In the genomic region with DNA sequence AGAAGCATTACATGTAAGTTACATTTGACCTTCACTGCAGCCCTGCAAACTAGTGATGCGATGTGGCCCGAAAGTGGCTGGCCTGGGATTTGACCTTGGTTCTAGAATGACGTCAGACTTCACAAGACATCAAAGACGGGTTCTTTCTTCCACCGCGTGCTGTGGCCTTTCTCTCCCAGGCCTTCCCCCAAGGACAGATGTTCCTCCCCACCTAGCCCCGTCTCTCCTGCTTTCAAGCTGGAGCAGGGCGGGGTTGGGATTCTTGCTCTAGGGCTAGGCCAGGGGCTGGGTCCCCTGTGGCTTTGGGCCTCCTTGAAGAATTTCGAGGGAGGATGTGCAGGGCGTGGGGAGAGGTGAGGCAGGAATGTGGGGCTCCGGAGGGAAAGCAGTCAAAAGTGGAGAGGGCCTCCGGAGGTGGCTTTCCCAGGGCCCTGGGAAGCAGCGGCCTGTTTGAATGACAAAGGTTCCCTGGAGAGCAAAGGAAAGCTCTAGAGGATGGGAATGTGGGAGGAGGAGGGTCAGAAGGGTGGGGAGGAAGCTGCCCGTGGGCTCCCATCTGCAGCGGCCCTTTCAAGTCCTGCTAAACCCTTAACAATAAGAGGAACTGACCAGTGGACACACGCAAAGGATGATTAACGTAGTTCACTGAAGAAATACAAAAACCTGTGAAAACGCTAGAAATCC, we compare ENCODE assay signal across 16 cellular contexts. TPM values are rescaled to one million over a fixed set of nuclear protein-coding genes. Genes with fewer than 3 reads are reported as not detected.
DNase-seq lines count a peak whose midpoint lies in the region; TF ChIP-seq lines count a peak whose summit lies in the region.
"Had no signal": no experiment of that assay in that cellular context is flagged by ENCODE, and none has a peak within 500 bp of the region (broad histone marks: within the 10 kb centered on the region; RNA-seq: fewer than 3 reads in every experiment).

No MANE protein-coding gene starts in this region.

- peak overlapping the region in 3 of 4 donors; percentile 28 to 86 (median 48) for H3K27ac ChIP-seq in tibial nerve
- no peak overlapping the region for H3K27ac ChIP-seq in uterus
- H3K27ac ChIP-seq: upper lobe of right lung had no signal

- intact Hi-C loops in uterus (cut with DNase I; ENCODE audit: low total_unique reads) = no loop called here

- H3K4me3 ChIP-seq in tibial nerve (no peak overlapping the region), uterus (no peak overlapping the region)
- H3K4me3 ChIP-seq: prostate gland, upper lobe of right lung had no signal

- H3K36me3 ChIP-seq in tibial nerve (no peaks in the 10 kb centered on the region), uterus (no peaks in the 10 kb centered on the region)
- H3K36me3 ChIP-seq: prostate gland, upper lobe of right lung had no signal

- no peak for TF ChIP-seq CTCF in tibial nerve (IDR thresholded peaks at IDR 0.05)
- TF ChIP-seq CTCF in uterus (IDR thresholded peaks at IDR 0.05) = no peak

- WGBS in tibial nerve, 2 donors = 49 to 52% methylated on average over 18 of the region's 18 CpGs

- TF ChIP-seq POLR2A in tibial nerve (IDR thresholded peaks at IDR 0.05) (no peak), uterus (IDR thresholded peaks at IDR 0.05) (no peak)

- no peaks in the 10 kb centered on the region for H3K9me3 ChIP-seq in tibial nerve
- no peaks in the 10 kb centered on the region for H3K9me3 ChIP-seq in uterus
- H3K9me3 ChIP-seq: prostate gland, upper lobe of right lung had no signal

- H3K27me3 ChIP-seq in tibial nerve (peaks cover 0 to 33% of the 10 kb centered on the region in 2 donors), uterus (no peaks in the 10 kb centered on the region)

- TF ChIP-seq EP300 in tibial nerve (IDR thresholded peaks at IDR 0.05) = peak; percentile 72 to 82

- DNase-seq in LoVo (ENCODE audit: low spot score) = peak; percentile 78
- DNase-seq in ecto neural progenitor cell (ENCODE audit: low spot score) = peak; percentile 94
- peak; percentile 64 for DNase-seq in left kidney (ENCODE audit: low read depth, low spot score)
- DNase-seq in tibial nerve (ENCODE audit: low spot score in 2 of 2) = peak; percentile 27 to 33
- DNase-seq in uterus = no peak
- DNase-seq in NCI-H128 (lab: John Stamatoyannopoulos, UW; ENCODE audit: unreplicated experiment) = no peak
- DNase-seq in germinal center (ENCODE audit: low spot score) = no peak
- DNase-seq: activated CD4-positive, alpha-beta T cell treated with anti-CD3 and anti-CD28 coated beads for 1 hour; activated naive CD8-positive, alpha-beta T cell treated with anti-CD3 and anti-CD28 coated beads, Interleukin-2, amount 10 ng/mL, durations not matched to agents 7 days and 5 days; C1 segment of cervical spinal cord; NCI-H1436 treated with DMSO at 0.1 percent for 48 hours; NCI-H526; stimulated activated CD4-positive, alpha-beta T cell treated with anti-CD3 and anti-CD28 coated beads, Interleukin-2, amount 100 ng/mL, for 48 hours; T-cell; upper lobe of right lung had no signal

- H3K4me1 ChIP-seq in tibial nerve = peaks cover 0 to 20% (median 3%) of the 10 kb centered on the region in 4 donors
- no peaks in the 10 kb centered on the region for H3K4me1 ChIP-seq in uterus
- H3K4me1 ChIP-seq: prostate gland, upper lobe of right lung had no signal

RNA-seq across cellular contexts. Expression of gene SLC2A1, which starts 49.9 kb away (rescaled TPM):
- total RNA-seq in tibial nerve = 1,000 to 10,000 TPM in 3 of 4 donors, 100 to 1,000 TPM in 1; 953 to 4,970 (median 3,437) TPM
- 10 to 100 TPM in 3 of 4 donors, 1 to 10 TPM in 1; 4.6 to 76.2 (median 28.2) TPM for total RNA-seq in uterus

Comparison
In these comparisons a context has a peak if more than half of its experiments do, and no peak if none do; other contexts are left out.
1. DNase-seq: peak in LoVo (single experiment), ecto neural progenitor cell (single experiment), left kidney (single experiment) and tibial nerve (2 of 2); none in uterus (0 of 2), NCI-H128 (single experiment) and germinal center (single experiment).
2. H3K27ac ChIP-seq: peak in tibial nerve (3 of 4); none in uterus (0 of 2).
3. RNA of gene SLC2A1, which starts 49.9 kb away (total RNA-seq): 953 to 4,970 TPM in tibial nerve; 4.6 to 76.2 TPM in uterus; every median in the first group is over 10 times any median in the second.